19 cellular contexts compared by ENCODE assay signal in genomic region chr6:16783485-16783884, GRCh38. TPM values are rescaled to one million over a fixed set of nuclear protein-coding genes. Genes with fewer than 3 reads are reported as not detected.
A peak's percentile ranks its signal among the peaks of the same experiment; 100 is the strongest.
DNase-seq lines count a peak whose midpoint lies in the region; ATAC-seq and TF ChIP-seq lines count a peak whose summit lies in the region.
"Had no signal": no experiment of that assay in that cellular context is flagged by ENCODE, and none has a peak within 500 bp of the region (broad histone marks: within the 10 kb centered on the region; RNA-seq: fewer than 3 reads in every experiment).

No MANE protein-coding gene starts in this region.

- H4K20me1 ChIP-seq in PC-3 (ENCODE audit: low read length), result no peaks in the 10 kb centered on the region

- no peak overlapping the region for H3K4me3 ChIP-seq in PC-3 (ENCODE audit: low read length)
- H3K4me3 ChIP-seq: PC-9 had no signal

- BruUV-seq in PC-3 (replicated peaks; lab: Mats Ljungman, UMichigan), result no TSS peak

- no peak overlapping the region for H2AFZ ChIP-seq in PC-3 (ENCODE audit: low read length)
- H2AFZ ChIP-seq: PC-9 had no signal

- no peaks in the 10 kb centered on the region for H3K9me3 ChIP-seq in PC-3 (ENCODE audit: low read length)
- H3K9me3 ChIP-seq: BE2C had no signal

- TF ChIP-seq CTCF in omental fat pad (IDR thresholded peaks at IDR 0.05) (no peak), PC-3 (conservative IDR thresholded peaks at IDR 0.05; ENCODE audit: low read depth, low read length) (no peak)

- intact Hi-C loops in PC-3 (cut with micrococcal nuclease), result no loop called here

- CTCF ChIA-PET in PC-3 (lab: Charles Lee), result no interaction called here

- H3K9me2 ChIP-seq in PC-3 (replicated peaks; ENCODE audit: low read length), result no peaks in the 10 kb centered on the region

- H3K9ac ChIP-seq in PC-3 (ENCODE audit: low read length), result no peak overlapping the region

- H3K79me2 ChIP-seq in PC-3 (ENCODE audit: low read length), result no peaks in the 10 kb centered on the region

- ATAC-seq in omental fat pad (ENCODE audit: low FRiP score) (no peak), PC-3 (no peak)

- no peaks in the 10 kb centered on the region for H3K36me3 ChIP-seq in PC-3 (ENCODE audit: low read depth, low read length)
- H3K36me3 ChIP-seq: BE2C had no signal

- POLR2A ChIA-PET in PC-3 (lab: Charles Lee; ENCODE audit: unreplicated experiment), result no interaction called here

- H3K4me2 ChIP-seq in PC-3 (ENCODE audit: low read length), result no peak overlapping the region
- H3K4me2 ChIP-seq: PC-9 had no signal

- no peaks in the 10 kb centered on the region for H3K4me1 ChIP-seq in PC-3 (ENCODE audit: insufficient read depth, low read length)
- H3K4me1 ChIP-seq: BE2C had no signal

- no peak overlapping the region for H3K27ac ChIP-seq in PC-3 (ENCODE audit: low read length)
- H3K27ac ChIP-seq: 22Rv1, PC-9 had no signal

- H3F3A ChIP-seq in PC-3 (ENCODE audit: low read length, unreplicated experiment), result no peaks in the 10 kb centered on the region

- DNase-seq in DMS153 (lab: John Stamatoyannopoulos, UW), result peak; percentile 53
- DNase-seq in DMS153 treated with DMSO at 0.1 percent for 48 hours (lab: John Stamatoyannopoulos, UW; ENCODE audit: unreplicated experiment), result no peak
- peak; percentile 62 for DNase-seq in NCI-H1436 (lab: John Stamatoyannopoulos, UW)
- DNase-seq in SHP77 treated with DMSO at 0.1 percent for 48 hours (lab: John Stamatoyannopoulos, UW), result peak; percentile 36
- peak; percentile 35 for DNase-seq in myocyte (ENCODE audit: low read depth)
- no peak for DNase-seq in omental fat pad (ENCODE audit: low spot score)
- no peak for DNase-seq in PC-3
- DNase-seq in COLO668 (lab: John Stamatoyannopoulos, UW; ENCODE audit: unreplicated experiment), result no peak
- DNase-seq: BE2C; CD4-positive, alpha-beta T cell; GDM1; GOT3; Kasumi-1; NCI-H1105; NCI-H2081 treated with DMSO at 0.1 percent for 48 hours; NCI-H226; NCI-H526; PC-9 had no signal

- H3K27me3 ChIP-seq in PC-3 (ENCODE audit: low read length), result no peaks in the 10 kb centered on the region
- H3K27me3 ChIP-seq: BE2C had no signal

RNA-seq across cellular contexts. Expression of gene ATXN1, which starts 22.2 kb away (rescaled TPM):
- total RNA-seq in myocyte (60.0 and 83.3 TPM in 2 replicates), omental fat pad (10 to 100 TPM; 26.4 to 46.4 (median 36.1) TPM), PC-3 (2014; rRNA removed) (19.1 and 27.0 TPM in 2 replicates)
- polyA plus RNA-seq in myocyte (2012), result 19.2 TPM

Comparison
In these comparisons a context has a peak if more than half of its experiments do, and no peak if none do; other contexts are left out.
1. DNase-seq: peak in DMS153 (single experiment), NCI-H1436 (single experiment), SHP77 treated with DMSO at 0.1 percent for 48 hours (single experiment) and myocyte (single experiment); none in DMS153 treated with DMSO at 0.1 percent for 48 hours (single experiment), omental fat pad (single experiment), PC-3 (single experiment) and COLO668 (single experiment).